23 cellular contexts compared by ENCODE assay signal in genomic region chr15:79641841-79642240, GRCh38.
"Had no signal": no experiment of that assay in that cellular context is flagged by ENCODE, and none has a peak within 500 bp of the region (broad histone marks: within the 10 kb centered on the region; RNA-seq: fewer than 3 reads in every experiment).

No MANE protein-coding gene starts in this region.

- H3K36me3 Mint-ChIP-seq: naive thymus-derived CD4-positive, alpha-beta T cell; stimulated activated effector memory CD8-positive, alpha-beta T cell treated with anti-CD3 and anti-CD28 coated beads, Interleukin-12 subunit alpha, Interleukin-12 subunit beta, amount 100 ng/mL, for 72 hours had no signal

- H3K4me3 Mint-ChIP-seq: naive thymus-derived CD4-positive, alpha-beta T cell; nephron; stimulated activated effector memory CD8-positive, alpha-beta T cell treated with anti-CD3 and anti-CD28 coated beads, Interleukin-12 subunit alpha, Interleukin-12 subunit beta, amount 100 ng/mL, for 72 hours had no signal

- H3K27ac Mint-ChIP-seq: naive thymus-derived CD4-positive, alpha-beta T cell; nephron; stimulated activated effector memory CD8-positive, alpha-beta T cell treated with anti-CD3 and anti-CD28 coated beads, Interleukin-12 subunit alpha, Interleukin-12 subunit beta, amount 100 ng/mL, for 72 hours had no signal

- H3K4me1 Mint-ChIP-seq: naive thymus-derived CD4-positive, alpha-beta T cell; nephron had no signal

- H3K4me3 ChIP-seq: coronary artery, esophagus muscularis mucosa, heart right ventricle, left lung, prostate gland, right atrium auricular region, thoracic aorta, tibial nerve, upper lobe of left lung had no signal

- DNase-seq: dermis blood vessel endothelial cell; effector memory CD4-positive, alpha-beta T cell; foreskin melanocyte; glutamatergic neuron; heart right ventricle; hippocampal formation; left cardiac atrium; left lung; midbrain; naive thymus-derived CD4-positive, alpha-beta T cell; nucleus accumbens; stimulated activated CD4-positive, alpha-beta T cell treated with anti-CD3 and anti-CD28 coated beads, Interleukin-2, amount 100 ng/mL, for 24 hours; stimulated activated CD4-positive, alpha-beta T cell treated with anti-CD3 and anti-CD28 coated beads, Interleukin-4, amount 100 ng/mL, for 24 hours; stimulated activated naive CD4-positive, alpha-beta T cell treated with Interleukin-2 at 50 U/mL for 16 hours; upper lobe of left lung had no signal
